14 cellular contexts compared by ENCODE assay signal in the genomic region with DNA sequence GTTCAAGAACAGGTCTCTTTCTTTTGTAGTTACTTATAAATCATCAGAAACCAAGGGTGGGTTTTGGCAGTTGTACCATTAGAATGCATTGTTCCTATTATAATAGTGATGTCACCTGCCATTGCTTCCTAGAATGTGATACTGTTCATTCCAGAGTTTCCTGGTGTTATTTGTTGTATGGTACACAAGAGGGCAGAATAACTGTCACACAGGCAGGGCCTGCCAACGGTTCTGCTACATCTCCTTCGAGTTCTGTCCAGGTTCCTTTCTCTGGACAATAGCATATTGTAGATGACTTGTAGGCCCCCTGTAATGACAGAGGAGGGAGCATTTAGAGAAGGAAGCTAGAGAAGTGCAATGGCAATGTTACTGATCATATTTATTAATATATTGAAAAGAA.
DNase-seq lines count a peak whose midpoint lies in the region; ATAC-seq and TF ChIP-seq lines count a peak whose summit lies in the region.
"Had no signal": no experiment of that assay in that cellular context is flagged by ENCODE, and none has a peak within 500 bp of the region (broad histone marks: within the 10 kb centered on the region; RNA-seq: fewer than 3 reads in every experiment).

No MANE protein-coding gene starts in this region.

- no peaks in the 10 kb centered on the region for H3K36me3 Mint-ChIP-seq in GM23338 (ENCODE audit: low read depth)
- peaks cover 31% of the 10 kb centered on the region for H3K36me3 Mint-ChIP-seq in stimulated activated memory B cell treated with anti-CD40 and anti-IgM and Interleukin-4, amounts not matched to agents 10 μg/mL and 1 μg/mL and 100 μg/mL, for 72 hours

- H3K9me3 ChIP-seq in A673 (ENCODE audit: low read depth, low read length, poor library complexity, severe bottlenecking): no peaks in the 10 kb centered on the region
- H3K9me3 ChIP-seq: sigmoid colon had no signal

- no peak overlapping the region for H3K4me2 ChIP-seq in GM23338

- H3K4me1 ChIP-seq in A673 (ENCODE audit: insufficient read depth, low read length, poor library complexity, severe bottlenecking) (no peaks in the 10 kb centered on the region), GM23338 (ENCODE audit: insufficient read depth) (no peaks in the 10 kb centered on the region)
- H3K4me1 ChIP-seq: sigmoid colon had no signal

- CTCF ChIA-PET in A673 (lab: Charles Lee): no interaction called here

- BruUV-seq in A673 (replicated peaks; lab: Mats Ljungman, UMichigan): no TSS peak

- TF ChIP-seq CTCF in A673 (conservative IDR thresholded peaks at IDR 0.05; ENCODE audit: low read depth, low read length): peak; percentile 50
- peak; percentile 43 to 57 for TF ChIP-seq CTCF in GM23338 (conservative IDR thresholded peaks at IDR 0.05; ENCODE audit: low read depth in 2 of 2)

- DNase-seq in A673 (ENCODE audit: low spot score): peak; percentile 34
- peak; percentile 32 for DNase-seq in GM23338 (ENCODE audit: low spot score)
- peak; percentile 57 for DNase-seq in kidney glomerular epithelial cell (lab: John Stamatoyannopoulos, UW)
- DNase-seq: activated CD8-positive, alpha-beta memory T cell treated with anti-CD3 and anti-CD28 coated beads for 24 hours; amygdala; CD4-positive, alpha-beta T cell; left ventricle myocardium superior; NCI-H1436; sigmoid colon had no signal

- no peaks in the 10 kb centered on the region for H3K27me3 Mint-ChIP-seq in GM23338 (ENCODE audit: insufficient read depth, low read depth, poor library complexity)
- H3K27me3 Mint-ChIP-seq in stimulated activated memory B cell treated with anti-CD40 and anti-IgM and Interleukin-4, amounts not matched to agents 10 μg/mL and 1 μg/mL and 100 μg/mL, for 72 hours: no peaks in the 10 kb centered on the region

- H3K36me3 ChIP-seq in A673 (ENCODE audit: insufficient read depth, low read length, poor library complexity, severe bottlenecking) (no peaks in the 10 kb centered on the region), GM23338 (ENCODE audit: insufficient read depth) (no peaks in the 10 kb centered on the region)
- H3K36me3 ChIP-seq: sigmoid colon had no signal

- ATAC-seq in GM23338 (peak; percentile 45; the same call in 2 of the 3 replicates), SK-N-SH treated with all-trans-retinoic acid at 6 μM for 48 hours (peak; percentile 71), GM21737 (IDR thresholded peaks at IDR 0.05; ENCODE audit: unreplicated experiment) (no peak), GM21825 (IDR thresholded peaks at IDR 0.05; ENCODE audit: unreplicated experiment) (no peak), HG03108 (IDR thresholded peaks at IDR 0.05; ENCODE audit: unreplicated experiment) (no peak)
- no peak for ATAC-seq in stimulated activated memory B cell treated with anti-CD40 and anti-IgM and Interleukin-4, amounts not matched to agents 10 μg/mL and 1 μg/mL and 100 μg/mL, for 72 hours
- ATAC-seq: left ventricle myocardium superior had no signal

- H3K79me2 ChIP-seq in GM23338 (replicated peaks; ENCODE audit: insufficient read depth): no peaks in the 10 kb centered on the region

- H3K27ac Mint-ChIP-seq in GM23338: no peak overlapping the region
- no peak overlapping the region for H3K27ac Mint-ChIP-seq in stimulated activated memory B cell treated with anti-CD40 and anti-IgM and Interleukin-4, amounts not matched to agents 10 μg/mL and 1 μg/mL and 100 μg/mL, for 72 hours
- H3K27ac Mint-ChIP-seq: CD4-positive, alpha-beta T cell had no signal

- POLR2A ChIA-PET in A673 (lab: Charles Lee; ENCODE audit: low non-redundant PET): no interaction called here

- H3K4me3 ChIP-seq in A673 (ENCODE audit: low read depth, low read length, poor library complexity, severe bottlenecking) (no peak overlapping the region), GM23338 (no peak overlapping the region)
- H3K4me3 ChIP-seq: sigmoid colon had no signal

- no peaks in the 10 kb centered on the region; the same call in 2 of the 3 replicates for H3K9me3 Mint-ChIP-seq in GM23338
- no peaks in the 10 kb centered on the region for H3K9me3 Mint-ChIP-seq in stimulated activated memory B cell treated with anti-CD40 and anti-IgM and Interleukin-4, amounts not matched to agents 10 μg/mL and 1 μg/mL and 100 μg/mL, for 72 hours
- H3K9me3 Mint-ChIP-seq: CD4-positive, alpha-beta T cell had no signal

- intact Hi-C loops in A673 (cut with micrococcal nuclease; ENCODE audit: unreplicated experiment): no loop called here

- no peaks in the 10 kb centered on the region for H3K4me1 Mint-ChIP-seq in GM23338
- no peaks in the 10 kb centered on the region for H3K4me1 Mint-ChIP-seq in stimulated activated memory B cell treated with anti-CD40 and anti-IgM and Interleukin-4, amounts not matched to agents 10 μg/mL and 1 μg/mL and 100 μg/mL, for 72 hours

- H4K20me1 ChIP-seq in GM23338 (replicated peaks; ENCODE audit: insufficient read depth): no peaks in the 10 kb centered on the region

- H3K27ac ChIP-seq in A673 (ENCODE audit: low read depth, low read length, poor library complexity, severe bottlenecking) (no peak overlapping the region), GM23338 (ENCODE audit: low read depth) (no peak overlapping the region)
- H3K27ac ChIP-seq: sigmoid colon had no signal

- H3K4me3 Mint-ChIP-seq in GM23338: no peak overlapping the region
- H3K4me3 Mint-ChIP-seq in stimulated activated memory B cell treated with anti-CD40 and anti-IgM and Interleukin-4, amounts not matched to agents 10 μg/mL and 1 μg/mL and 100 μg/mL, for 72 hours: no peak overlapping the region
- H3K4me3 Mint-ChIP-seq: CD4-positive, alpha-beta T cell had no signal

- no peaks in the 10 kb centered on the region for H3F3A ChIP-seq in GM23338 (replicated peaks; ENCODE audit: low read depth)

- H3K27me3 ChIP-seq in A673 (replicated peaks; ENCODE audit: insufficient read depth, low read depth, low read length, poor library complexity) (peaks cover 15% of the 10 kb centered on the region), GM23338 (ENCODE audit: insufficient read depth) (no peaks in the 10 kb centered on the region)
- H3K27me3 ChIP-seq: sigmoid colon had no signal

- no peak overlapping the region for H2AFZ ChIP-seq in GM23338

- H3K9me2 ChIP-seq in GM23338 (ENCODE audit: insufficient read depth): no peaks in the 10 kb centered on the region

TF ChIP-seq in GM23338, 12 proteins besides CTCF, POLR2A, EP300 and RAD21 (continues in another document):
- TF ChIP-seq POLR2AphosphoS5 (IDR thresholded peaks at IDR 0.05; ENCODE audit: low read depth) (no peak), NANOG (IDR thresholded peaks at IDR 0.05; ENCODE audit: borderline replicate concordance) (no peak), CREB1 (CRISPR knock-in tag; IDR thresholded peaks at IDR 0.05; ENCODE audit: low read depth) (no peak)
- TF ChIP-seq, protein P1, sequence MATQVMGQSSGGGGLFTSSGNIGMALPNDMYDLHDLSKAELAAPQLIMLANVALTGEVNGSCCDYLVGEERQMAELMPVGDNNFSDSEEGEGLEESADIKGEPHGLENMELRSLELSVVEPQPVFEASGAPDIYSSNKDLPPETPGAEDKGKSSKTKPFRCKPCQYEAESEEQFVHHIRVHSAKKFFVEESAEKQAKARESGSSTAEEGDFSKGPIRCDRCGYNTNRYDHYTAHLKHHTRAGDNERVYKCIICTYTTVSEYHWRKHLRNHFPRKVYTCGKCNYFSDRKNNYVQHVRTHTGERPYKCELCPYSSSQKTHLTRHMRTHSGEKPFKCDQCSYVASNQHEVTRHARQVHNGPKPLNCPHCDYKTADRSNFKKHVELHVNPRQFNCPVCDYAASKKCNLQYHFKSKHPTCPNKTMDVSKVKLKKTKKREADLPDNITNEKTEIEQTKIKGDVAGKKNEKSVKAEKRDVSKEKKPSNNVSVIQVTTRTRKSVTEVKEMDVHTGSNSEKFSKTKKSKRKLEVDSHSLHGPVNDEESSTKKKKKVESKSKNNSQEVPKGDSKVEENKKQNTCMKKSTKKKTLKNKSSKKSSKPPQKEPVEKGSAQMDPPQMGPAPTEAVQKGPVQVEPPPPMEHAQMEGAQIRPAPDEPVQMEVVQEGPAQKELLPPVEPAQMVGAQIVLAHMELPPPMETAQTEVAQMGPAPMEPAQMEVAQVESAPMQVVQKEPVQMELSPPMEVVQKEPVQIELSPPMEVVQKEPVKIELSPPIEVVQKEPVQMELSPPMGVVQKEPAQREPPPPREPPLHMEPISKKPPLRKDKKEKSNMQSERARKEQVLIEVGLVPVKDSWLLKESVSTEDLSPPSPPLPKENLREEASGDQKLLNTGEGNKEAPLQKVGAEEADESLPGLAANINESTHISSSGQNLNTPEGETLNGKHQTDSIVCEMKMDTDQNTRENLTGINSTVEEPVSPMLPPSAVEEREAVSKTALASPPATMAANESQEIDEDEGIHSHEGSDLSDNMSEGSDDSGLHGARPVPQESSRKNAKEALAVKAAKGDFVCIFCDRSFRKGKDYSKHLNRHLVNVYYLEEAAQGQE (IDR thresholded peaks at IDR 0.05; ENCODE audit: unreplicated experiment): no peak

TF ChIP-seq in SK-N-SH treated with all-trans-retinoic acid at 6 μM for 48 hours, 23 proteins besides CTCF, POLR2A, EP300 and RAD21 (continues in another document):
- TF ChIP-seq, protein P2, sequence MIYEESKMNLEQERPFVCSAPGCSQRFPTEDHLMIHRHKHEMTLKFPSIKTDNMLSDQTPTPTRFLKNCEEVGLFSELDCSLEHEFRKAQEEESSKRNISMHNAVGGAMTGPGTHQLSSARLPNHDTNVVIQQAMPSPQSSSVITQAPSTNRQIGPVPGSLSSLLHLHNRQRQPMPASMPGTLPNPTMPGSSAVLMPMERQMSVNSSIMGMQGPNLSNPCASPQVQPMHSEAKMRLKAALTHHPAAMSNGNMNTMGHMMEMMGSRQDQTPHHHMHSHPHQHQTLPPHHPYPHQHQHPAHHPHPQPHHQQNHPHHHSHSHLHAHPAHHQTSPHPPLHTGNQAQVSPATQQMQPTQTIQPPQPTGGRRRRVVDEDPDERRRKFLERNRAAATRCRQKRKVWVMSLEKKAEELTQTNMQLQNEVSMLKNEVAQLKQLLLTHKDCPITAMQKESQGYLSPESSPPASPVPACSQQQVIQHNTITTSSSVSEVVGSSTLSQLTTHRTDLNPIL (CRISPR knock-in tag; IDR thresholded peaks at IDR 0.05; ENCODE audit: low read depth): no peak
- TF ChIP-seq ZC3H10 (CRISPR knock-in tag; IDR thresholded peaks at IDR 0.05): no peak
- no peak for TF ChIP-seq RARB (CRISPR knock-in tag; IDR thresholded peaks at IDR 0.05)
- no peak for TF ChIP-seq ZFP3 (CRISPR knock-in tag; IDR thresholded peaks at IDR 0.05)

Comparison
In these comparisons a context has a peak if more than half of its experiments do, and no peak if none do; other contexts are left out.
1. ATAC-seq: peak in GM23338 (single experiment) and SK-N-SH treated with all-trans-retinoic acid at 6 μM for 48 hours (single experiment); none in stimulated activated memory B cell treated with anti-CD40 and anti-IgM and Interleukin-4, amounts not matched to agents 10 μg/mL and 1 μg/mL and 100 μg/mL, for 72 hours (single experiment), GM21737 (single experiment), GM21825 (single experiment) and HG03108 (single experiment).
2. Peak in every context shown above with its lines, with median percentiles within 50 percentile points of each other: DNase-seq.